10 cellular contexts compared by ENCODE assay signal in genomic region chr11:76637491-76638266, GRCh38. TPM values are rescaled to one million over a fixed set of nuclear protein-coding genes. Genes with fewer than 3 reads are reported as not detected.
DNase-seq lines count a peak whose midpoint lies in the region; ATAC-seq lines count a peak whose summit lies in the region.
"Had no signal": no experiment of that assay in that cellular context is flagged by ENCODE, and none has a peak within 500 bp of the region (broad histone marks: within the 10 kb centered on the region; RNA-seq: fewer than 3 reads in every experiment).

No MANE protein-coding gene starts in this region.

- H3K27me3 ChIP-seq in CD4-positive, CD25-positive, alpha-beta regulatory T cell (ENCODE audit: control insufficient read depth, insufficient read depth, low read length) = no peaks in the 10 kb centered on the region

- H3K27me3 Mint-ChIP-seq in CD4-positive, CD25-positive, alpha-beta regulatory T cell = no peaks in the 10 kb centered on the region

- no peaks in the 10 kb centered on the region for H3K9me3 Mint-ChIP-seq in CD4-positive, CD25-positive, alpha-beta regulatory T cell

- no peaks in the 10 kb centered on the region for H3K36me3 ChIP-seq in CD4-positive, CD25-positive, alpha-beta regulatory T cell (ENCODE audit: control insufficient read depth, insufficient read depth, low read length)

- peaks cover 7 to 35% (median 17%) of the 10 kb centered on the region in 4 donors for H3K4me1 Mint-ChIP-seq in CD4-positive, CD25-positive, alpha-beta regulatory T cell

- H3K4me3 Mint-ChIP-seq in CD4-positive, CD25-positive, alpha-beta regulatory T cell = peak overlapping the region in 1 of 4 donors; percentile 29

- peak; percentile 22 to 30 for ATAC-seq in CD4-positive, CD25-positive, alpha-beta regulatory T cell (ENCODE audit: low read depth in 2 of 2)
- ATAC-seq in GM19455 (IDR thresholded peaks at IDR 0.05; ENCODE audit: unreplicated experiment) (peak; percentile 86), HG03378 (IDR thresholded peaks at IDR 0.05; ENCODE audit: unreplicated experiment) (peak; percentile 75), esophagus mucosa (peak; percentile 54), GM18520 (IDR thresholded peaks at IDR 0.05; ENCODE audit: unreplicated experiment) (no peak)

- H3K4me3 ChIP-seq in CD4-positive, CD25-positive, alpha-beta regulatory T cell (ENCODE audit: low read depth, low read length) = no peak overlapping the region

- no peaks in the 10 kb centered on the region for H3K9me3 ChIP-seq in CD4-positive, CD25-positive, alpha-beta regulatory T cell (ENCODE audit: control insufficient read depth in 2 of 2, low read length in 2 of 2)

- no peak overlapping the region for H3K27ac ChIP-seq in CD4-positive, CD25-positive, alpha-beta regulatory T cell (ENCODE audit: insufficient read depth, low read length, poor library complexity, severe bottlenecking)

- H3K27ac Mint-ChIP-seq in CD4-positive, CD25-positive, alpha-beta regulatory T cell = peak overlapping the region; percentile 33 to 69 (median 68)

- peaks cover 19% of the 10 kb centered on the region for H3K4me1 ChIP-seq in CD4-positive, CD25-positive, alpha-beta regulatory T cell (ENCODE audit: control insufficient read depth, insufficient read depth, low read length, poor library complexity, severe bottlenecking)

- no peaks in the 10 kb centered on the region for H3K36me3 Mint-ChIP-seq in CD4-positive, CD25-positive, alpha-beta regulatory T cell

- DNase-seq in CD4-positive, CD25-positive, alpha-beta regulatory T cell = peak in 1 of 3 donors; percentile 71
- DNase-seq in kidney tubule cell (ENCODE audit: low spot score) (no peak), NK-92 (lab: John Stamatoyannopoulos, UW; ENCODE audit: unreplicated experiment) (no peak), NCI-H146 (lab: John Stamatoyannopoulos, UW) (no peak)
- DNase-seq: DND-41, NCI-H774 had no signal

RNA-seq across cellular contexts. Expression of gene LRRC32, which starts 32.9 kb away (rescaled TPM):
- total RNA-seq in CD4-positive, CD25-positive, alpha-beta regulatory T cell = 71.4 TPM
- 1 to 10 TPM; 5.0 to 9.6 (median 5.9) TPM for polyA plus RNA-seq in CD4-positive, CD25-positive, alpha-beta regulatory T cell
- total RNA-seq in esophagus mucosa = 9.0 TPM
